ENCODE assay signal across 23 cellular contexts in genomic region chr1:170707116-170707515, GRCh38. TPM values are rescaled to one million over a fixed set of nuclear protein-coding genes. Genes with fewer than 3 reads are reported as not detected.
DNase-seq lines count a peak whose midpoint lies in the region; ATAC-seq and TF ChIP-seq lines count a peak whose summit lies in the region.
"Had no signal": no experiment of that assay in that cellular context is flagged by ENCODE, and none has a peak within 500 bp of the region (broad histone marks: within the 10 kb centered on the region; RNA-seq: fewer than 3 reads in every experiment).

No MANE protein-coding gene starts in this region.

- H3F3A ChIP-seq in PC-9 (ENCODE audit: insufficient read depth, low read depth): peaks cover 6% of the 10 kb centered on the region; the same call in 1 of the 2 replicates

- H2AFZ ChIP-seq in PC-9: no peak overlapping the region

- peaks cover 13% of the 10 kb centered on the region; the same call in 1 of the 2 replicates for H3K4me1 ChIP-seq in PC-9 (replicated peaks; ENCODE audit: insufficient read depth)
- H3K4me1 ChIP-seq in mesodermal cell (ENCODE audit: control insufficient read depth, insufficient read depth, low read length, poor library complexity, severe bottlenecking): peaks cover 26% of the 10 kb centered on the region
- H3K4me1 ChIP-seq in tibial artery: peaks cover 4 to 91% (median 41%) of the 10 kb centered on the region in 4 donors
- H3K4me1 ChIP-seq: Caco-2 had no signal

- TF ChIP-seq CTCF in PC-9 (conservative IDR thresholded peaks at IDR 0.05) (no peak), tibial artery (IDR thresholded peaks at IDR 0.05) (no peak)

- H3K36me3 ChIP-seq in PC-9 (ENCODE audit: low read depth): no peaks in the 10 kb centered on the region
- H3K36me3 ChIP-seq in mesodermal cell (ENCODE audit: control insufficient read depth, insufficient read depth, low read length): no peaks in the 10 kb centered on the region
- H3K36me3 ChIP-seq in tibial artery: no peaks in the 10 kb centered on the region

- ATAC-seq in GM19452 (IDR thresholded peaks at IDR 0.05; ENCODE audit: unreplicated experiment): no peak
- ATAC-seq: WTC11 had no signal

- H3K9me2 ChIP-seq in PC-9 (ENCODE audit: insufficient read depth): no peaks in the 10 kb centered on the region; the same call in 1 of the 2 replicates

- 0 out of 2 replicates have a peak overlapping the region, but pooled peaks have one; percentile 45 for H3K27ac ChIP-seq in PC-9
- peak overlapping the region; percentile 91 for H3K27ac ChIP-seq in mesodermal cell (ENCODE audit: low read depth, low read length, severe bottlenecking)
- peak overlapping the region; percentile 56 to 70 for H3K27ac ChIP-seq in tibial artery
- H3K27ac ChIP-seq: C4-2B, KMS-11 had no signal

- POLR2A ChIA-PET in PC-9 (lab: Charles Lee; ENCODE audit: unreplicated experiment): no interaction called here

- no peak overlapping the region for H3K4me3 ChIP-seq in PC-9
- H3K4me3 ChIP-seq in mesodermal cell (ENCODE audit: extremely low read depth, insufficient read depth, low read length, poor library complexity, severe bottlenecking): no peak overlapping the region
- H3K4me3 ChIP-seq in tibial artery: no peak overlapping the region

- CTCF ChIA-PET in PC-9 (lab: Charles Lee): no interaction called here

- no peaks in the 10 kb centered on the region for H3K79me2 ChIP-seq in PC-9 (ENCODE audit: low read depth)

- no peaks in the 10 kb centered on the region for H3K27me3 ChIP-seq in PC-9 (ENCODE audit: insufficient read depth, low read depth)
- no peaks in the 10 kb centered on the region for H3K27me3 ChIP-seq in tibial artery

- DNase-seq in PC-9 (no peak), astrocyte of the hippocampus (ENCODE audit: low read depth, low spot score) (peak; percentile 38), tibial artery (no peak), AG08396 (ENCODE audit: low spot score) (no peak), NCI-H1436 treated with DMSO at 0.1 percent for 48 hours (lab: John Stamatoyannopoulos, UW) (no peak)
- DNase-seq: activated CD4-positive, alpha-beta T cell treated with anti-CD3 and anti-CD28 coated beads, Interleukin-2, amount 10 ng/mL, durations not matched to agents 7 days and 5 days; activated gamma-delta T cell; activated naive CD8-positive, alpha-beta T cell treated with anti-CD3 and anti-CD28 coated beads, Interleukin-2, amount 10 ng/mL, durations not matched to agents 7 days and 5 days; activated T-cell treated with anti-CD3 and anti-CD28 coated beads, Interleukin-2, amount 50 U/mL, for 24 hours; Caco-2; HCEC 1CT; mesendoderm; MM.1S; NCI-H146; posterior cingulate gyrus; right cardiac atrium; stimulated activated CD4-positive, alpha-beta T cell treated with anti-CD3 and anti-CD28 coated beads, Interleukin-2, amount 100 ng/mL, for 48 hours; T1000 had no signal

- BruUV-seq in PC-9 (replicated peaks; lab: Mats Ljungman, UMichigan): no TSS peak

- H3K9me3 ChIP-seq in PC-9 (ENCODE audit: insufficient read depth, low read depth): no peaks in the 10 kb centered on the region
- H3K9me3 ChIP-seq in mesodermal cell (ENCODE audit: control insufficient read depth, low read length): peaks cover 6% of the 10 kb centered on the region
- no peaks in the 10 kb centered on the region for H3K9me3 ChIP-seq in tibial artery
- H3K9me3 ChIP-seq: Caco-2 had no signal

- no peaks in the 10 kb centered on the region for H4K20me1 ChIP-seq in PC-9 (ENCODE audit: insufficient read depth)

- intact Hi-C loops in PC-9 (cut with micrococcal nuclease; ENCODE audit: unreplicated experiment) (no loop called here), tibial artery (cut with DNase I; ENCODE audit: low total_unique reads) (no loop called here)

- no peak overlapping the region for H3K4me2 ChIP-seq in PC-9
- H3K4me2 ChIP-seq: KMS-11 had no signal

RNA-seq across cellular contexts. Expression of gene PRRX1, which starts 43.2 kb away (rescaled TPM):
- total RNA-seq in PC-9 (2021): not detected in 2 replicates
- 76.0 TPM for polyA plus RNA-seq in mesodermal cell (2013, experiment 1 of 2)
- polyA plus RNA-seq in mesodermal cell (2013, experiment 2 of 2): 84.5 TPM
- total RNA-seq: activated CD4-positive, alpha-beta T cell treated with anti-CD3 and anti-CD28 coated beads, Interleukin-2, amount 10 ng/mL, durations not matched to agents 7 days and 5 days; activated naive CD8-positive, alpha-beta T cell treated with anti-CD3 and anti-CD28 coated beads, Interleukin-2, amount 10 ng/mL, durations not matched to agents 7 days and 5 days; Caco-2 had no signal
